ENCODE assay signal across 23 cellular contexts in genomic region chr14:33611405-33612183, GRCh38.
DNase-seq lines count a peak whose midpoint lies in the region; TF ChIP-seq lines count a peak whose summit lies in the region.
"Had no signal": no experiment of that assay in that cellular context is flagged by ENCODE, and none has a peak within 500 bp of the region (broad histone marks: within the 10 kb centered on the region; RNA-seq: fewer than 3 reads in every experiment).

No MANE protein-coding gene starts in this region.

- TF ChIP-seq CTCF in AG10803 (conservative IDR thresholded peaks at IDR 0.05; ENCODE audit: low read length) (no peak), cardiac fibroblast (IDR thresholded peaks at IDR 0.05; ENCODE audit: low read depth, low read length) (no peak), testis (IDR thresholded peaks at IDR 0.05) (no peak)

- TF ChIP-seq POLR2A in testis (IDR thresholded peaks at IDR 0.05) = no peak

- peak; percentile 24 for DNase-seq in AG10803 (ENCODE audit: low read depth)
- peak; percentile 8 for DNase-seq in RPMI7951 (ENCODE audit: low read depth)
- peak; percentile 58 to 77 for DNase-seq in cardiac fibroblast (ENCODE audit: low read depth in 2 of 2)
- peak; percentile 77 for DNase-seq in iris pigment epithelial cell (ENCODE audit: low read depth)
- no peak for DNase-seq in COLO668 (lab: John Stamatoyannopoulos, UW; ENCODE audit: unreplicated experiment)
- no peak for DNase-seq in NCI-H187 (lab: John Stamatoyannopoulos, UW)
- DNase-seq in testis = no peak
- no peak for DNase-seq in posterior vena cava (ENCODE audit: low spot score)
- DNase-seq: ACHN; activated CD4-positive, alpha-beta memory T cell treated with anti-CD3 and anti-CD28 coated beads, Interleukin-2, amount 10 ng/mL, durations not matched to agents 7 days and 5 days; activated CD4-positive, CD25-positive, alpha-beta regulatory T cell; amygdala; DMS 273 treated with DMSO at 0.1 percent for 48 hours; effector memory CD4-positive, alpha-beta T cell; esophagus squamous epithelium; GF-D8; Karpas-422; NCI-H1092; NCI-H2081; NCI-H510A treated with DMSO at 0.1 percent for 48 hours; T1000 had no signal

- 52 to 58% methylated on average over 5 of the region's 5 CpGs for WGBS in testis, 2 donors

- no peaks in the 10 kb centered on the region for H3K4me1 ChIP-seq in testis
- H3K4me1 ChIP-seq: vagina had no signal

- intact Hi-C loops in testis (cut with DNase I; ENCODE audit: low total_unique reads) = no loop called here
- intact Hi-C loops in posterior vena cava (cut with DNase I) = no loop called here

- no peaks in the 10 kb centered on the region for H3K9me3 ChIP-seq in testis
- H3K9me3 ChIP-seq: esophagus squamous epithelium, suprapubic skin, vagina had no signal

- no peak overlapping the region for H3K27ac ChIP-seq in testis
- H3K27ac ChIP-seq: esophagus squamous epithelium, suprapubic skin, vagina had no signal

- H3K27me3 ChIP-seq in testis = no peaks in the 10 kb centered on the region
- H3K27me3 ChIP-seq: esophagus squamous epithelium, suprapubic skin, vagina had no signal

- H3K4me3 ChIP-seq in AG10803 (ENCODE audit: low read length) (no peak overlapping the region), cardiac fibroblast (replicated peaks in 1 of 2; ENCODE audit: low read depth in 2 of 2, low read length in 2 of 2) (no peak overlapping the region), testis (no peak overlapping the region)
- H3K4me3 ChIP-seq: esophagus squamous epithelium, suprapubic skin, vagina had no signal

- H3K36me3 ChIP-seq in testis (ENCODE audit: low read depth, missing control alignments) = no peaks in the 10 kb centered on the region
- H3K36me3 ChIP-seq: esophagus squamous epithelium, suprapubic skin, vagina had no signal

Comparison
In these comparisons a context has a peak if more than half of its experiments do, and no peak if none do; other contexts are left out.
1. DNase-seq: peak in AG10803 (single experiment), RPMI7951 (single experiment), cardiac fibroblast (2 of 2) and iris pigment epithelial cell (single experiment); none in COLO668 (single experiment), NCI-H187 (0 of 2), testis (single experiment) and posterior vena cava (single experiment).